ENCODE assay signal across 21 cellular contexts in genomic region chr1:213852107-213852506, GRCh38.
DNase-seq lines count a peak whose midpoint lies in the region; ATAC-seq and TF ChIP-seq lines count a peak whose summit lies in the region.
"Had no signal": no experiment of that assay in that cellular context is flagged by ENCODE, and none has a peak within 500 bp of the region (broad histone marks: within the 10 kb centered on the region; RNA-seq: fewer than 3 reads in every experiment).

No MANE protein-coding gene starts in this region.

- H3K27me3 ChIP-seq in cardiac muscle cell (no peaks in the 10 kb centered on the region), DND-41 (ENCODE audit: insufficient read depth, low read length, poor library complexity) (no peaks in the 10 kb centered on the region), upper lobe of left lung (no peaks in the 10 kb centered on the region), aorta (ENCODE audit: control insufficient read depth in 1 of 2, insufficient read depth in 2 of 2, low read length in 1 of 2) (peaks cover 0 to 2% of the 10 kb centered on the region in 2 donors)
- no peaks in the 10 kb centered on the region for H3K27me3 ChIP-seq in naive thymus-derived CD4-positive, alpha-beta T cell (ENCODE audit: control insufficient read depth in 2 of 2, insufficient read depth in 2 of 2, low read length in 2 of 2)

- H3K4me2 ChIP-seq in DND-41 (ENCODE audit: insufficient read depth, low read length), result peak overlapping the region; percentile 58

- TF ChIP-seq POLR2A in upper lobe of left lung (IDR thresholded peaks at IDR 0.05), result no peak

- WGBS in upper lobe of left lung, 2 donors, result 29 to 39% methylated on average over 2 of the region's 2 CpGs
- 24 to 26% methylated on average over 2 of the region's 2 CpGs for WGBS in aorta, 2 donors

- H3K27ac ChIP-seq in cardiac muscle cell (peak overlapping the region; percentile 60), DND-41 (ENCODE audit: low read length) (peak overlapping the region; percentile 83), upper lobe of left lung (no peak overlapping the region), aorta (ENCODE audit: low read depth in 1 of 2, low read length in 2 of 2) (no peak overlapping the region)
- peak overlapping the region; percentile 62 for H3K27ac ChIP-seq in naive thymus-derived CD4-positive, alpha-beta T cell (ENCODE audit: low read depth, low read length)
- H3K27ac ChIP-seq: C4-2B had no signal

- ATAC-seq in DND-41 (ENCODE audit: insufficient read depth, low read depth) (peak; percentile 96), T-helper 17 cell (peak; percentile 89), upper lobe of left lung (ENCODE audit: low FRiP score in 2 of 2) (no peak), aorta (ENCODE audit: low FRiP score) (no peak)
- ATAC-seq in naive thymus-derived CD4-positive, alpha-beta T cell, result peak; percentile 93
- ATAC-seq: GM12878 had no signal

- peak overlapping the region; percentile 45 for H3K9ac ChIP-seq in DND-41 (ENCODE audit: low read depth, low read length)

- no peaks in the 10 kb centered on the region for H3K79me2 ChIP-seq in DND-41 (ENCODE audit: insufficient read depth, low read length)

- H3K4me1 Mint-ChIP-seq in T-helper 17 cell, result no peaks in the 10 kb centered on the region
- peaks cover 5 to 28% (median 13%) of the 10 kb centered on the region in 7 donors for H3K4me1 Mint-ChIP-seq in naive thymus-derived CD4-positive, alpha-beta T cell

- CTCF ChIA-PET in naive thymus-derived CD4-positive, alpha-beta T cell (lab: Charles Lee), result no interaction called here

- no peaks in the 10 kb centered on the region for H3K9me3 Mint-ChIP-seq in naive thymus-derived CD4-positive, alpha-beta T cell

- H3K4me3 Mint-ChIP-seq in T-helper 17 cell, result no peak overlapping the region
- H3K4me3 Mint-ChIP-seq in naive thymus-derived CD4-positive, alpha-beta T cell, result no peak overlapping the region
- H3K4me3 Mint-ChIP-seq: HFFc6 had no signal

- no peaks in the 10 kb centered on the region for H4K20me1 ChIP-seq in DND-41 (ENCODE audit: insufficient read depth, low read length)

- no peak for TF ChIP-seq EP300 in upper lobe of left lung (IDR thresholded peaks at IDR 0.05)

- no peak overlapping the region for H3K27ac Mint-ChIP-seq in T-helper 17 cell
- H3K27ac Mint-ChIP-seq in naive thymus-derived CD4-positive, alpha-beta T cell, result no peak overlapping the region
- H3K27ac Mint-ChIP-seq: HFFc6 had no signal

- no peaks in the 10 kb centered on the region for H3K36me3 Mint-ChIP-seq in T-helper 17 cell (ENCODE audit: low read depth)
- H3K36me3 Mint-ChIP-seq in naive thymus-derived CD4-positive, alpha-beta T cell, result no peaks in the 10 kb centered on the region

- DNase-seq in cardiac muscle cell (ENCODE audit: low read depth in 1 of 2, low spot score in 1 of 2) (no peak), cardiac septum (ENCODE audit: low spot score) (no peak), DND-41 (peak; percentile 72), T-helper 17 cell (no peak), upper lobe of left lung (no peak), aorta (no peak)
- DNase-seq in naive thymus-derived CD4-positive, alpha-beta T cell, result peak in 7 of 9 donors; percentile 64 to 91 (median 84)
- DNase-seq: ACHN, AML-193, DMS153, H7, HFFc6, KBM-7, NCI-H1105 treated with DMSO at 0.1 percent for 48 hours, NCI-H1694, NCI-H2081 treated with DMSO at 0.1 percent for 48 hours, NCI-H748 treated with DMSO at 0.1 percent for 48 hours, OCI-M1, Right ventricle myocardium superior had no signal

- intact Hi-C loops in cardiac septum (cut with DNase I) (no loop called here), aorta (cut with DNase I) (no loop called here)
- intact Hi-C loops in naive thymus-derived CD4-positive, alpha-beta T cell (cut with micrococcal nuclease), result loop anchor here in 1 of 2 donors (1.0 to 2.0 kb wide), 6 partner anchors 19 to 182 kb away; no protein-coding TSS in a partner anchor

- TF ChIP-seq CTCF in cardiac muscle cell (IDR thresholded peaks at IDR 0.05; ENCODE audit: low read depth, low read length), result no peak
- no peak for TF ChIP-seq CTCF in DND-41 (IDR thresholded peaks at IDR 0.05; ENCODE audit: borderline replicate concordance, extremely low read depth, low read length, poor library complexity, severe bottlenecking)
- TF ChIP-seq CTCF in upper lobe of left lung (IDR thresholded peaks at IDR 0.05), result no peak

- no peaks in the 10 kb centered on the region for H3K27me3 Mint-ChIP-seq in T-helper 17 cell
- H3K27me3 Mint-ChIP-seq in naive thymus-derived CD4-positive, alpha-beta T cell, result peaks cover 0 to 2% (median 0%) of the 10 kb centered on the region in 5 donors

- H3K4me1 ChIP-seq in cardiac muscle cell (ENCODE audit: low read depth) (peaks cover 20% of the 10 kb centered on the region), DND-41 (ENCODE audit: insufficient read depth, low read length) (peaks cover 47% of the 10 kb centered on the region), upper lobe of left lung (no peaks in the 10 kb centered on the region), aorta (ENCODE audit: control insufficient read depth in 1 of 2, insufficient read depth in 2 of 2, low read length in 2 of 2) (no peaks in the 10 kb centered on the region)
- peaks cover 0 to 54% of the 10 kb centered on the region in 2 donors for H3K4me1 ChIP-seq in naive thymus-derived CD4-positive, alpha-beta T cell (ENCODE audit: control insufficient read depth in 2 of 2, insufficient read depth in 2 of 2, low read length in 2 of 2)

- H3K36me3 ChIP-seq in cardiac muscle cell, result no peaks in the 10 kb centered on the region
- H3K36me3 ChIP-seq in DND-41 (ENCODE audit: insufficient read depth, low read length), result no peaks in the 10 kb centered on the region
- no peaks in the 10 kb centered on the region for H3K36me3 ChIP-seq in naive thymus-derived CD4-positive, alpha-beta T cell (ENCODE audit: control insufficient read depth in 2 of 3, insufficient read depth in 3 of 3, low read length in 3 of 3)
- no peaks in the 10 kb centered on the region for H3K36me3 ChIP-seq in upper lobe of left lung
- no peaks in the 10 kb centered on the region for H3K36me3 ChIP-seq in aorta (ENCODE audit: control insufficient read depth in 1 of 2, insufficient read depth in 2 of 2, low read length in 1 of 2)

- H3K4me3 ChIP-seq in cardiac muscle cell (no peak overlapping the region), DND-41 (ENCODE audit: low read depth in 1 of 2, low read length in 2 of 2) (peak overlapping the region in 1 of 2 experiments; percentile 15; a peak in 1 of 4 replicates), upper lobe of left lung (no peak overlapping the region), aorta (ENCODE audit: low read length in 2 of 2) (no peak overlapping the region)
- H3K4me3 ChIP-seq in naive thymus-derived CD4-positive, alpha-beta T cell (ENCODE audit: low read length), result peak overlapping the region; percentile 12
- H3K4me3 ChIP-seq: GM12878 had no signal

- POLR2A ChIA-PET in naive thymus-derived CD4-positive, alpha-beta T cell (lab: Charles Lee), result interaction anchor here (0.9 to 1.5 kb wide), 2 partner anchors 23 to 137 kb away, joined by 3 to 5 read pairs; no protein-coding TSS in a partner anchor

- no peaks in the 10 kb centered on the region for H3K9me3 ChIP-seq in cardiac muscle cell (ENCODE audit: low read depth)
- no peaks in the 10 kb centered on the region for H3K9me3 ChIP-seq in DND-41 (ENCODE audit: insufficient read depth, low read length, severe bottlenecking)
- no peaks in the 10 kb centered on the region for H3K9me3 ChIP-seq in T-helper 17 cell (ENCODE audit: control insufficient read depth, low read length, poor library complexity, severe bottlenecking)
- no peaks in the 10 kb centered on the region for H3K9me3 ChIP-seq in naive thymus-derived CD4-positive, alpha-beta T cell (ENCODE audit: control insufficient read depth in 2 of 3, low read length in 3 of 3)
- H3K9me3 ChIP-seq in upper lobe of left lung, result no peaks in the 10 kb centered on the region
- no peaks in the 10 kb centered on the region for H3K9me3 ChIP-seq in aorta (ENCODE audit: control insufficient read depth, low read length)

- peak overlapping the region; percentile 6; the same call in 1 of the 2 replicates for H2AFZ ChIP-seq in DND-41 (ENCODE audit: low read depth, low read length)

Comparison
In these comparisons a context has a peak if more than half of its experiments do, and no peak if none do; other contexts are left out.
1. DNase-seq: peak in DND-41 (single experiment) and naive thymus-derived CD4-positive, alpha-beta T cell (7 of 9); none in cardiac muscle cell (0 of 2), cardiac septum (single experiment), T-helper 17 cell (0 of 3), upper lobe of left lung (0 of 2) and aorta (0 of 2).
2. H3K27ac ChIP-seq: peak in cardiac muscle cell (single experiment), DND-41 (single experiment) and naive thymus-derived CD4-positive, alpha-beta T cell (single experiment); none in upper lobe of left lung (0 of 4) and aorta (0 of 2).
3. ATAC-seq: peak in DND-41 (single experiment), T-helper 17 cell (single experiment) and naive thymus-derived CD4-positive, alpha-beta T cell (single experiment); none in upper lobe of left lung (0 of 2) and aorta (single experiment).